Comparison of ENCODE assay signal across 8 cellular contexts in the genomic region with DNA sequence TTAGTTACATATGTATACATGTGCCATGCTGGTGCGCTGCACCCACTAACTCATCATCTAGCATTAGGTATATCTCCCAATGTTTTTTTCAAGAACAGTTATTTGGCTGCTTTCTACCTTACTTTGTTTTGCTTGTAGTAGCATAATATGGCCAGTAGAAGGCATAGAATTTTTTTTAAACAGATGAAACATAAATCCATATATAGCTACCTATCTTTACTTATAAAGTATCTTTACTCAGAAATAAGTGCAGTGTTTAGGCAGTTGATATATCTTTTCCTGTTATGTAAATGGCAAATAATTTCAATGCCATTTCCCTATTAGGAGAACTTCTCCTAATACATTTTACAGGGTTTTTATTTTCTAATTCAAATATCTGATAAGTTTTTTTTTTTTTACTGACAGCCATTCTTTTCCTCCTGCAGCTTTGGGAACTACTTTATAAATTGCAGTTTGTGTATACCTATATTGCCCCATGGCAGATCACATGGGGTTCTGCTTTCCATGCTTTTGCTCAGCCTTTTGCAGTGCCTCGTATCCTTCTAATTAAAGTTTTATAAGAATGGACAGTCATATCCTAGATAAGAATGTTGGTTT.
DNase-seq lines count a peak whose midpoint lies in the region; ATAC-seq and TF ChIP-seq lines count a peak whose summit lies in the region.

No MANE protein-coding gene starts in this region.

- H3K27me3 ChIP-seq in HCT116 (ENCODE audit: insufficient read depth, low read length), result no peaks in the 10 kb centered on the region
- no peaks in the 10 kb centered on the region for H3K27me3 ChIP-seq in right lobe of liver

- peak; percentile 3 for DNase-seq in CD1c-positive myeloid dendritic cell (ENCODE audit: extremely low spot score)
- DNase-seq in HCT116 (ENCODE audit: low read depth, low spot score), result no peak
- no peak for DNase-seq in WTC11 (ENCODE audit: low spot score)
- DNase-seq in right lobe of liver, result no peak
- no peak for DNase-seq in activated T-cell treated with anti-CD3 and anti-CD28 coated beads, Interleukin-2, amount 50 U/mL, for 48 hours
- no peak for DNase-seq in stimulated activated CD4-positive, alpha-beta T cell treated with anti-CD3 and anti-CD28 coated beads, Interleukin-1b, Interleukin-23, amount 100 ng/mL, for 48 hours
- DNase-seq in activated CD8-positive, alpha-beta memory T cell treated with anti-CD3 and anti-CD28 coated beads, Interleukin-2, amount 50 U/mL, for 48 hours, result no peak

- no peaks in the 10 kb centered on the region for H4K20me1 ChIP-seq in HCT116 (ENCODE audit: insufficient read depth)

- TF ChIP-seq CTCF in HCT116 (IDR thresholded peaks at IDR 0.05 in 2 of 3, conservative IDR thresholded peaks at IDR 0.05 in 1 of 3; ENCODE audit: borderline replicate concordance in 1 of 3, insufficient read depth in 1 of 3, low read depth in 2 of 3, low read length in 2 of 3) (peak in 2 of 3 experiments; percentile 29 to 49; a peak in 3 of 6 replicates), WTC11 (IDR thresholded peaks at IDR 0.05) (peak; percentile 37), right lobe of liver (IDR thresholded peaks at IDR 0.05) (peak; percentile 12 to 40 (median 33))

- TF ChIP-seq RAD21 in HCT116 (IDR thresholded peaks at IDR 0.05; ENCODE audit: low read depth), result no peak

- intact Hi-C loops in HCT116 (cut with micrococcal nuclease) (loop anchor here (2.0 kb wide), 1 partner anchor 702 kb away; no protein-coding TSS in a partner anchor), right lobe of liver (cut with DNase I) (no loop called here)

- WGBS in right lobe of liver (ENCODE audit: insufficient coverage, low coverage, low lambda C conversion rate, missing lambda C conversion rate), result 100% methylated on average over 2 of the region's 2 CpGs

- no peaks in the 10 kb centered on the region for H3K9me2 ChIP-seq in HCT116 (ENCODE audit: insufficient read depth)

- H3K9me3 ChIP-seq in HCT116 (ENCODE audit: control insufficient read depth in 1 of 2, insufficient read depth in 1 of 2, low read depth in 1 of 2, low read length in 2 of 2), result no peaks in the 10 kb centered on the region
- H3K9me3 ChIP-seq in right lobe of liver, result no peaks in the 10 kb centered on the region

- no peaks in the 10 kb centered on the region; the same call in 1 of the 2 replicates for H3K9me3 Mint-ChIP-seq in WTC11

- no peak overlapping the region for H3K9ac ChIP-seq in HCT116 (ENCODE audit: low read length)

- no peak overlapping the region for H3K4me2 ChIP-seq in HCT116 (ENCODE audit: low read length)

- peak; percentile 59; the same call in 1 of the 2 replicates for ATAC-seq in HCT116
- no peak for ATAC-seq in WTC11
- no peak for ATAC-seq in right lobe of liver
- ATAC-seq in HG02678 (IDR thresholded peaks at IDR 0.05; ENCODE audit: unreplicated experiment), result no peak

- RAD21 ChIA-PET in HCT116 (lab: Charles Lee; ENCODE audit: low non-redundant PET in 1 of 2, low total read pairs in 2 of 2, uncharacterized antibody in 2 of 2, unreplicated experiment in 2 of 2), result interaction anchor here in 1 of 2 experiments (0.7 kb wide), 1 partner anchor 669 kb away, joined by 5 read pairs; no protein-coding TSS in a partner anchor

- H3K4me1 Mint-ChIP-seq in WTC11, result no peaks in the 10 kb centered on the region

- H3K4me1 ChIP-seq in HCT116 (ENCODE audit: control insufficient read depth in 1 of 2, insufficient read depth in 2 of 2, low read length in 2 of 2) (no peaks in the 10 kb centered on the region), right lobe of liver (peaks cover 0 to 11% (median 4%) of the 10 kb centered on the region in 4 donors)

- H2AFZ ChIP-seq in HCT116 (ENCODE audit: low read depth, low read length, poor library complexity, severe bottlenecking), result no peak overlapping the region

- H3K27ac Mint-ChIP-seq in WTC11, result no peak overlapping the region

- TF ChIP-seq POLR2A in HCT116 (IDR thresholded peaks at IDR 0.05; ENCODE audit: borderline replicate concordance, extremely low read depth, insufficient read depth, insufficient read length), result no peak
- no peak for TF ChIP-seq POLR2A in right lobe of liver (IDR thresholded peaks at IDR 0.05)

- no peaks in the 10 kb centered on the region for H3K79me2 ChIP-seq in HCT116 (ENCODE audit: insufficient read depth, low read length)

- H3K4me3 Mint-ChIP-seq in WTC11, result no peak overlapping the region

- H3K4me3 ChIP-seq in HCT116 (replicated peaks in 1 of 2; ENCODE audit: low read depth in 1 of 2, low read length in 2 of 2) (no peak overlapping the region), right lobe of liver (no peak overlapping the region)

- H3K36me3 ChIP-seq in HCT116 (ENCODE audit: control insufficient read depth in 1 of 2, insufficient read depth in 2 of 2, low read length in 2 of 2), result peaks cover 0 to 6% of the 10 kb centered on the region in 2 experiments; a peak in 1 of 4 replicates
- H3K36me3 ChIP-seq in right lobe of liver, result peaks cover 0 to 4% (median under 1%) of the 10 kb centered on the region in 4 donors

- H3K36me3 Mint-ChIP-seq in WTC11, result peaks cover 28% of the 10 kb centered on the region

- BruUV-seq in HCT116 (replicated peaks; lab: Mats Ljungman, UMichigan), result no TSS peak

- POLR2A ChIA-PET in HCT116 (lab: Charles Lee) (no interaction called here), WTC11 (lab: Charles Lee) (no interaction called here)

- no peaks in the 10 kb centered on the region for H3K27me3 Mint-ChIP-seq in WTC11 (ENCODE audit: low read depth)

- H3K27ac ChIP-seq in HCT116 (ENCODE audit: low read depth, low read length) (no peak overlapping the region), right lobe of liver (no peak overlapping the region)

- CTCF ChIA-PET in HCT116 (lab: Charles Lee), result interaction anchor here (0.7 to 1.3 kb wide), 5 partner anchors 8 to 703 kb away, joined by 3 to 5 read pairs (median 4); no protein-coding TSS in a partner anchor
- CTCF ChIA-PET in WTC11 (lab: Charles Lee), result interaction anchor here (0.8 to 1.3 kb wide), 5 partner anchors 10 to 976 kb away, joined by 3 to 6 read pairs (median 3); no protein-coding TSS in a partner anchor

TF ChIP-seq in HCT116, 20 proteins besides CTCF, POLR2A, EP300 and RAD21:
- no peak for TF ChIP-seq FOSL1 (IDR thresholded peaks at IDR 0.05; ENCODE audit: low read depth)
- TF ChIP-seq EZH2phosphoT487 (IDR thresholded peaks at IDR 0.05; ENCODE audit: borderline replicate concordance), result no peak
- no peak for TF ChIP-seq ZFX (IDR thresholded peaks at IDR 0.05)
- no peak for TF ChIP-seq ELF1 (IDR thresholded peaks at IDR 0.05; ENCODE audit: borderline replicate concordance, low read depth)
- no peak for TF ChIP-seq JUND (IDR thresholded peaks at IDR 0.05)
- TF ChIP-seq SP1 (IDR thresholded peaks at IDR 0.05; ENCODE audit: low read depth), result no peak

TF ChIP-seq in WTC11, 78 proteins besides CTCF, POLR2A, EP300 and RAD21:
- TF ChIP-seq ZNF138 (CRISPR knock-in tag; conservative IDR thresholded peaks at IDR 0.05) (no peak), ETV6 (CRISPR knock-in tag; IDR thresholded peaks at IDR 0.05) (no peak)
- TF ChIP-seq, protein P1, sequence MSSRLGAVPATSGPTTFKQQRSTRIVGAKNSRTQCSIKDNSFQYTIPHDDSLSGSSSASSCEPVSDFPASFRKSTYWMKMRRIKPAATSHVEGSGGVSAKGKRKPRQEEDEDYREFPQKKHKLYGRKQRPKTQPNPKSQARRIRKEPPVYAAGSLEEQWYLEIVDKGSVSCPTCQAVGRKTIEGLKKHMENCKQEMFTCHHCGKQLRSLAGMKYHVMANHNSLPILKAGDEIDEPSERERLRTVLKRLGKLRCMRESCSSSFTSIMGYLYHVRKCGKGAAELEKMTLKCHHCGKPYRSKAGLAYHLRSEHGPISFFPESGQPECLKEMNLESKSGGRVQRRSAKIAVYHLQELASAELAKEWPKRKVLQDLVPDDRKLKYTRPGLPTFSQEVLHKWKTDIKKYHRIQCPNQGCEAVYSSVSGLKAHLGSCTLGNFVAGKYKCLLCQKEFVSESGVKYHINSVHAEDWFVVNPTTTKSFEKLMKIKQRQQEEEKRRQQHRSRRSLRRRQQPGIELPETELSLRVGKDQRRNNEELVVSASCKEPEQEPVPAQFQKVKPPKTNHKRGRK (CRISPR knock-in tag; IDR thresholded peaks at IDR 0.05; ENCODE audit: borderline replicate concordance), result no peak
- TF ChIP-seq, protein P2, sequence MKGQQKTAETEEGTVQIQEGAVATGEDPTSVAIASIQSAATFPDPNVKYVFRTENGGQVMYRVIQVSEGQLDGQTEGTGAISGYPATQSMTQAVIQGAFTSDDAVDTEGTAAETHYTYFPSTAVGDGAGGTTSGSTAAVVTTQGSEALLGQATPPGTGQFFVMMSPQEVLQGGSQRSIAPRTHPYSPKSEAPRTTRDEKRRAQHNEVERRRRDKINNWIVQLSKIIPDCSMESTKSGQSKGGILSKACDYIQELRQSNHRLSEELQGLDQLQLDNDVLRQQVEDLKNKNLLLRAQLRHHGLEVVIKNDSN (CRISPR knock-in tag; IDR thresholded peaks at IDR 0.05), result no peak
- TF ChIP-seq, protein P3, sequence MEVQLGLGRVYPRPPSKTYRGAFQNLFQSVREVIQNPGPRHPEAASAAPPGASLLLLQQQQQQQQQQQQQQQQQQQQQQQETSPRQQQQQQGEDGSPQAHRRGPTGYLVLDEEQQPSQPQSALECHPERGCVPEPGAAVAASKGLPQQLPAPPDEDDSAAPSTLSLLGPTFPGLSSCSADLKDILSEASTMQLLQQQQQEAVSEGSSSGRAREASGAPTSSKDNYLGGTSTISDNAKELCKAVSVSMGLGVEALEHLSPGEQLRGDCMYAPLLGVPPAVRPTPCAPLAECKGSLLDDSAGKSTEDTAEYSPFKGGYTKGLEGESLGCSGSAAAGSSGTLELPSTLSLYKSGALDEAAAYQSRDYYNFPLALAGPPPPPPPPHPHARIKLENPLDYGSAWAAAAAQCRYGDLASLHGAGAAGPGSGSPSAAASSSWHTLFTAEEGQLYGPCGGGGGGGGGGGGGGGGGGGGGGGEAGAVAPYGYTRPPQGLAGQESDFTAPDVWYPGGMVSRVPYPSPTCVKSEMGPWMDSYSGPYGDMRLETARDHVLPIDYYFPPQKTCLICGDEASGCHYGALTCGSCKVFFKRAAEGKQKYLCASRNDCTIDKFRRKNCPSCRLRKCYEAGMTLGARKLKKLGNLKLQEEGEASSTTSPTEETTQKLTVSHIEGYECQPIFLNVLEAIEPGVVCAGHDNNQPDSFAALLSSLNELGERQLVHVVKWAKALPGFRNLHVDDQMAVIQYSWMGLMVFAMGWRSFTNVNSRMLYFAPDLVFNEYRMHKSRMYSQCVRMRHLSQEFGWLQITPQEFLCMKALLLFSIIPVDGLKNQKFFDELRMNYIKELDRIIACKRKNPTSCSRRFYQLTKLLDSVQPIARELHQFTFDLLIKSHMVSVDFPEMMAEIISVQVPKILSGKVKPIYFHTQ (CRISPR knock-in tag; IDR thresholded peaks at IDR 0.05), result no peak
